In genomic region chr1:52905376-52905698, GRCh38 we compare ENCODE assay signal across 2 cellular contexts.
TF ChIP-seq lines count a peak whose summit lies in the region.

No MANE protein-coding gene starts in this region.

TF ChIP-seq in SK-N-SH treated with all-trans-retinoic acid at 6 μM for 48 hours, 23 proteins besides CTCF, POLR2A, EP300 and RAD21:
- TF ChIP-seq CREB5 (CRISPR knock-in tag; IDR thresholded peaks at IDR 0.05; ENCODE audit: low read depth): no peak
- no peak for TF ChIP-seq ZNF8 (CRISPR knock-in tag; IDR thresholded peaks at IDR 0.05)
TF ChIP-seq in SK-N-SH treated with all-trans-retinoic acid at 6 μM for 48 hours: peak in this region for 0.

TF ChIP-seq in SK-N-SH, 30 proteins besides CTCF, POLR2A, EP300 and RAD21:
- TF ChIP-seq FOXJ3 (CRISPR knock-in tag; IDR thresholded peaks at IDR 0.05) (no peak), PBX3 (IDR thresholded peaks at IDR 0.05) (no peak), ELF1 (IDR thresholded peaks at IDR 0.05) (no peak), SIN3A (IDR thresholded peaks at IDR 0.05; ENCODE audit: borderline replicate concordance, low read depth, low read length) (no peak), USF2 (IDR thresholded peaks at IDR 0.05; ENCODE audit: borderline replicate concordance, low read depth, low read length) (no peak), GABPA (IDR thresholded peaks at IDR 0.05; ENCODE audit: low read depth) (no peak), JUND (IDR thresholded peaks at IDR 0.05) (no peak), SMC3 (IDR thresholded peaks at IDR 0.05; ENCODE audit: low read depth, low read length) (no peak), RXRA (IDR thresholded peaks at IDR 0.05; ENCODE audit: borderline replicate concordance, low read depth) (no peak), MEF2A (IDR thresholded peaks at IDR 0.05; ENCODE audit: borderline replicate concordance, low read depth) (no peak), YY1 (IDR thresholded peaks at IDR 0.05; ENCODE audit: low read depth) (no peak), GATA2 (CRISPR knock-in tag; IDR thresholded peaks at IDR 0.05) (no peak), NFIC (IDR thresholded peaks at IDR 0.05; ENCODE audit: borderline replicate concordance) (no peak)
